ENCODE assay signal across 3 cellular contexts in genomic region chr16:70118776-70119175, GRCh38. TPM values are rescaled to one million over a fixed set of nuclear protein-coding genes. Genes with fewer than 3 reads are reported as not detected.
"Had no signal": no experiment of that assay in that cellular context is flagged by ENCODE, and none has a peak within 500 bp of the region (broad histone marks: within the 10 kb centered on the region; RNA-seq: fewer than 3 reads in every experiment).

No MANE protein-coding gene starts in this region.

RNA-seq across cellular contexts. Expression of gene CLEC18C, which starts 54.8 kb away (rescaled TPM):
- total RNA-seq: activated CD4-positive, alpha-beta memory T cell treated with anti-CD3 and anti-CD28 coated beads for 36 hours; IMR-90; SK-MEL-5 had no signal
